8 cellular contexts compared by ENCODE assay signal in genomic region chr1:56578963-56579875, GRCh38. TPM values are rescaled to one million over a fixed set of nuclear protein-coding genes. Genes with fewer than 3 reads are reported as not detected.
A peak's percentile ranks its signal among the peaks of the same experiment; 100 is the strongest.
DNase-seq lines count a peak whose midpoint lies in the region; ATAC-seq lines count a peak whose summit lies in the region.

PLPP3 (minus strand) TSS chr1:56579563; CDS start chr1:56579016, 547 bp downstream.

- H3K27ac Mint-ChIP-seq in activated T-helper 17 cell treated with anti-CD3 and anti-CD28 coated beads, Interleukin-2, amount 50 U/mL, for 72 hours, result no peak within 1 kb of the TSS
- no peak within 1 kb of the TSS for H3K27ac Mint-ChIP-seq in naive thymus-derived CD8-positive, alpha-beta T cell

- DNase-seq in CD1c-positive myeloid dendritic cell (ENCODE audit: extremely low spot score), result peak; percentile 85
- peak; percentile 37 for DNase-seq in NCI-H2227 treated with DMSO at 0.1 percent for 48 hours (lab: John Stamatoyannopoulos, UW)
- peak; percentile 79 for DNase-seq in foreskin melanocyte
- DNase-seq in naive thymus-derived CD8-positive, alpha-beta T cell, result no peak

- POLR2A ChIA-PET in naive thymus-derived CD8-positive, alpha-beta T cell (lab: Charles Lee), result no interaction called here

- H3K9me3 Mint-ChIP-seq in activated T-helper 17 cell treated with anti-CD3 and anti-CD28 coated beads, Interleukin-2, amount 50 U/mL, for 72 hours, result no peaks in the 10 kb centered on the region
- H3K9me3 Mint-ChIP-seq in naive thymus-derived CD8-positive, alpha-beta T cell, result no peaks in the 10 kb centered on the region

- peaks cover 44% of the 10 kb centered on the region for H3K27me3 Mint-ChIP-seq in activated T-helper 17 cell treated with anti-CD3 and anti-CD28 coated beads, Interleukin-2, amount 50 U/mL, for 72 hours
- peaks cover 20 to 44% (median 37%) of the 10 kb centered on the region in 5 donors for H3K27me3 Mint-ChIP-seq in naive thymus-derived CD8-positive, alpha-beta T cell

- peak within 1 kb of the TSS; percentile 73 for H3K4me3 Mint-ChIP-seq in activated T-helper 17 cell treated with anti-CD3 and anti-CD28 coated beads, Interleukin-2, amount 50 U/mL, for 72 hours
- H3K4me3 Mint-ChIP-seq in naive thymus-derived CD8-positive, alpha-beta T cell, result peak within 1 kb of the TSS in 9 of 10 donors; percentile 40 to 88 (median 64)

- H3K4me1 Mint-ChIP-seq in activated T-helper 17 cell treated with anti-CD3 and anti-CD28 coated beads, Interleukin-2, amount 50 U/mL, for 72 hours, result no peaks in the 10 kb centered on the region
- H3K4me1 Mint-ChIP-seq in naive thymus-derived CD8-positive, alpha-beta T cell, result peaks cover 4 to 27% (median 7%) of the 10 kb centered on the region in 4 donors

- no peaks in the 10 kb centered on the region for H3K36me3 Mint-ChIP-seq in activated T-helper 17 cell treated with anti-CD3 and anti-CD28 coated beads, Interleukin-2, amount 50 U/mL, for 72 hours (ENCODE audit: low read depth)
- H3K36me3 Mint-ChIP-seq in naive thymus-derived CD8-positive, alpha-beta T cell, result no peaks in the 10 kb centered on the region

- ATAC-seq in GM21360 (IDR thresholded peaks at IDR 0.05; ENCODE audit: unreplicated experiment) (peak; percentile 43), GM21515 (IDR thresholded peaks at IDR 0.05; ENCODE audit: unreplicated experiment) (no peak), HG03460 (IDR thresholded peaks at IDR 0.05; ENCODE audit: unreplicated experiment) (no peak)
- ATAC-seq in activated T-helper 17 cell treated with anti-CD3 and anti-CD28 coated beads, Interleukin-2, amount 50 U/mL, for 72 hours (replicated peaks), result peak; percentile 26
- no peak for ATAC-seq in naive thymus-derived CD8-positive, alpha-beta T cell

RNA-seq across cellular contexts. Expression of gene PLPP3, which starts in this region (rescaled TPM):
- total RNA-seq in activated T-helper 17 cell treated with anti-CD3 and anti-CD28 coated beads, Interleukin-2, amount 50 U/mL, for 72 hours, result not detected
- total RNA-seq in naive thymus-derived CD8-positive, alpha-beta T cell, result not detected
- not detected for polyA plus RNA-seq in naive thymus-derived CD8-positive, alpha-beta T cell

Comparison
In these comparisons a context has a peak if more than half of its experiments do, and no peak if none do; other contexts are left out.
1. Peak in ATAC-seq in activated T-helper 17 cell treated with anti-CD3 and anti-CD28 coated beads, Interleukin-2, amount 50 U/mL, for 72 hours; RNA of the gene not detected or under 1 TPM.
2. DNase-seq: peak in CD1c-positive myeloid dendritic cell (single experiment), NCI-H2227 treated with DMSO at 0.1 percent for 48 hours (single experiment) and foreskin melanocyte (single experiment); none in naive thymus-derived CD8-positive, alpha-beta T cell (0 of 10).